7 cellular contexts compared by ENCODE assay signal in the genomic region with DNA sequence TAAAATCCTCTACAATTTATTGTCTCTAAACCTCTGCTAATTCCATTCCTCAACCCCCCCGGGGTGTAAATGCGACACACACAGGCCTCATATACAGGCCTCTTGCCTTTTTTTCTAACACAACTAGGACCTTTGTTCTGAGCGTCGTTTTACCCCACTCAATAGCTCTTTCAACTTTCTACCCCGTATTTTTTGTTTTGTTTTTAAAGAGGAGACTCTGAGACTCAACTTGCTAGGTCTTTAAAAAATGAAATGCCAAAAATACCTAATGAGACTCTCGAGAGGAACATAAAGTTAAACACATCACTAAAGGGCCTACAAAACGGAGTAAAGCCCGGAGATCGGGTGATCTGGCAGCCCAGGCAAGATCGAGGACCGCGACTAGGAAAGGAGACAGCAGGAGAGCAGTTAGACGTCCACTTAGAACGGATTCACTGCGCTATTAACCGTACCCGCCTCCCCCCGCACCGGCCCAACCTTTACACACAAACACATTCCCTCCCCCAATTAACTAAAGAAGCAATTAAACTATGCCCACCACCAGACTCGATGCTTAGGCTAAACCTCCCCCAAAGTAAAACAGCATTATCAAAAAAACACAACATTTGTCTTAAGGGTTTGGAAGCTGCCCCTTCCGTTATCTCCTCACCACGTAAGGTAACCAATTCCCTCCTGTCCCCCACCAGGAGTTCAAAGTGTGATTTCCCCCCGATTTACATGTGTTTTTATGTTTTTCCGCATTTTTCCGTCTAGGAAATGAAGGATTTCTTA. TPM values are rescaled to one million over a fixed set of nuclear protein-coding genes. Genes with fewer than 3 reads are reported as not detected.
DNase-seq lines count a peak whose midpoint lies in the region; ATAC-seq, FAIRE-seq and TF ChIP-seq lines count a peak whose summit lies in the region.

No MANE protein-coding gene starts in this region.

- WGBS in right lobe of liver (ENCODE audit: insufficient coverage, low coverage, low lambda C conversion rate, missing lambda C conversion rate) = under 1% methylated on average over 25 of the region's 25 CpGs

- H3K36me3 Mint-ChIP-seq in GM23338 (ENCODE audit: low read depth) = peaks cover 20% of the 10 kb centered on the region

- peak overlapping the region; percentile 92 for H3K4me3 ChIP-seq in GM23338
- H3K4me3 ChIP-seq in SJSA1 = peak overlapping the region; percentile 73
- peak overlapping the region; percentile 92 to 99 (median 93) for H3K4me3 ChIP-seq in breast epithelium
- H3K4me3 ChIP-seq in right lobe of liver = peak overlapping the region; percentile 71 to 91 (median 89)

- H2AFZ ChIP-seq in GM23338 = no peak overlapping the region

- intact Hi-C loops in breast epithelium (cut with DNase I; ENCODE audit: low total_unique reads) = no loop called here
- intact Hi-C loops in right lobe of liver (cut with DNase I) = loop anchor here in 1 of 2 donors (10.0 kb wide), 1 partner anchor 115 kb away; no protein-coding TSS in a partner anchor

- H3F3A ChIP-seq in GM23338 (replicated peaks; ENCODE audit: low read depth) = peaks cover 15% of the 10 kb centered on the region; the same call in 1 of the 2 replicates

- TF ChIP-seq CTCF in GM23338 (conservative IDR thresholded peaks at IDR 0.05; ENCODE audit: low read depth in 2 of 2) = no peak
- no peak for TF ChIP-seq CTCF in breast epithelium (IDR thresholded peaks at IDR 0.05)
- TF ChIP-seq CTCF in right lobe of liver (IDR thresholded peaks at IDR 0.05) = no peak

- H3K4me3 Mint-ChIP-seq in GM23338 = peak overlapping the region; percentile 99
- H3K4me3 Mint-ChIP-seq in stimulated activated naive CD8-positive, alpha-beta T cell treated with anti-CD3 and anti-CD28 coated beads, Interleukin-15, amount 100 ng/mL, for 72 hours = peak overlapping the region; percentile 96 to 98

- peak overlapping the region; percentile 99 for H3K4me2 ChIP-seq in GM23338

- H4K20me1 ChIP-seq in GM23338 (replicated peaks; ENCODE audit: insufficient read depth) = peaks cover 12% of the 10 kb centered on the region

- FAIRE-seq in H54 (lab: Jason Lieb, UNC) = no peak

- DNase-seq in GM23338 (ENCODE audit: low spot score) (no peak), SJSA1 (ENCODE audit: low read depth in 1 of 2, low spot score in 2 of 2) (peak in 1 of 2 experiments; percentile 20), breast epithelium (ENCODE audit: low spot score in 2 of 2) (no peak), right lobe of liver (no peak), cortex of kidney (lab: John Stamatoyannopoulos, UW) (no peak), H54 (ENCODE audit: insufficient read length, low spot score) (no peak)
- peak; percentile 27 to 28 for DNase-seq in stimulated activated naive CD8-positive, alpha-beta T cell treated with anti-CD3 and anti-CD28 coated beads, Interleukin-15, amount 100 ng/mL, for 72 hours

- ATAC-seq in GM23338 (no peak), right lobe of liver (peak in 1 of 4 donors; percentile 6)
- ATAC-seq in stimulated activated naive CD8-positive, alpha-beta T cell treated with anti-CD3 and anti-CD28 coated beads, Interleukin-15, amount 100 ng/mL, for 72 hours = no peak

- H3K36me3 ChIP-seq in GM23338 (ENCODE audit: insufficient read depth) (no peaks in the 10 kb centered on the region), SJSA1 (peaks cover 25% of the 10 kb centered on the region), breast epithelium (no peaks in the 10 kb centered on the region), right lobe of liver (no peaks in the 10 kb centered on the region)

- H3K79me2 ChIP-seq in GM23338 (replicated peaks; ENCODE audit: insufficient read depth) = peaks cover 81% of the 10 kb centered on the region

- peak overlapping the region; percentile 97 for H3K27ac ChIP-seq in GM23338 (ENCODE audit: low read depth)
- H3K27ac ChIP-seq in SJSA1 = peak overlapping the region; percentile 88; the same call in 1 of the 2 replicates
- peak overlapping the region; percentile 99 to 100 for H3K27ac ChIP-seq in breast epithelium
- H3K27ac ChIP-seq in right lobe of liver = peak overlapping the region; percentile 19 to 97 (median 91)

- H3K9me3 Mint-ChIP-seq in GM23338 = no peaks in the 10 kb centered on the region
- H3K9me3 Mint-ChIP-seq in stimulated activated naive CD8-positive, alpha-beta T cell treated with anti-CD3 and anti-CD28 coated beads, Interleukin-15, amount 100 ng/mL, for 72 hours = peaks cover 0 to 8% of the 10 kb centered on the region in 2 donors

- H3K27me3 ChIP-seq in GM23338 (ENCODE audit: insufficient read depth) (no peaks in the 10 kb centered on the region), SJSA1 (replicated peaks) (no peaks in the 10 kb centered on the region), breast epithelium (no peaks in the 10 kb centered on the region), right lobe of liver (no peaks in the 10 kb centered on the region)

- peaks cover 12% of the 10 kb centered on the region for H3K4me1 ChIP-seq in GM23338 (ENCODE audit: insufficient read depth)
- peaks cover 9% of the 10 kb centered on the region; the same call in 1 of the 2 replicates for H3K4me1 ChIP-seq in SJSA1 (replicated peaks)
- no peaks in the 10 kb centered on the region for H3K4me1 ChIP-seq in breast epithelium
- peaks cover 0 to 17% (median 8%) of the 10 kb centered on the region in 4 donors for H3K4me1 ChIP-seq in right lobe of liver

- H3K4me1 Mint-ChIP-seq in GM23338 = peaks cover 11% of the 10 kb centered on the region
- peaks cover 37% of the 10 kb centered on the region for H3K4me1 Mint-ChIP-seq in stimulated activated naive CD8-positive, alpha-beta T cell treated with anti-CD3 and anti-CD28 coated beads, Interleukin-15, amount 100 ng/mL, for 72 hours

- TF ChIP-seq POLR2A in breast epithelium (IDR thresholded peaks at IDR 0.05) (no peak), right lobe of liver (IDR thresholded peaks at IDR 0.05) (no peak), H54 (IDR thresholded peaks at IDR 0.05; ENCODE audit: low read depth, low read length) (no peak)

- H3K27me3 Mint-ChIP-seq in GM23338 (ENCODE audit: insufficient read depth, low read depth, poor library complexity) = peaks cover 14% of the 10 kb centered on the region
- no peaks in the 10 kb centered on the region for H3K27me3 Mint-ChIP-seq in stimulated activated naive CD8-positive, alpha-beta T cell treated with anti-CD3 and anti-CD28 coated beads, Interleukin-15, amount 100 ng/mL, for 72 hours

- H3K9me3 ChIP-seq in SJSA1 (replicated peaks) (no peaks in the 10 kb centered on the region), breast epithelium (no peaks in the 10 kb centered on the region), right lobe of liver (no peaks in the 10 kb centered on the region)

- peak overlapping the region; percentile 97; the same call in 1 of the 2 replicates for H3K27ac Mint-ChIP-seq in GM23338
- H3K27ac Mint-ChIP-seq in stimulated activated naive CD8-positive, alpha-beta T cell treated with anti-CD3 and anti-CD28 coated beads, Interleukin-15, amount 100 ng/mL, for 72 hours = peak overlapping the region; percentile 99 to 100

- no peaks in the 10 kb centered on the region for H3K9me2 ChIP-seq in GM23338 (ENCODE audit: insufficient read depth)

TF ChIP-seq in GM23338, 12 proteins besides CTCF, POLR2A, EP300 and RAD21:
- TF ChIP-seq ZNF114 (CRISPR knock-in tag; IDR thresholded peaks at IDR 0.05) (no peak), ETS1 (IDR thresholded peaks at IDR 0.05) (no peak), ZNF331 (CRISPR knock-in tag; IDR thresholded peaks at IDR 0.05; ENCODE audit: low read depth) (no peak), NANOG (IDR thresholded peaks at IDR 0.05; ENCODE audit: borderline replicate concordance) (no peak)
- TF ChIP-seq, protein P1, sequence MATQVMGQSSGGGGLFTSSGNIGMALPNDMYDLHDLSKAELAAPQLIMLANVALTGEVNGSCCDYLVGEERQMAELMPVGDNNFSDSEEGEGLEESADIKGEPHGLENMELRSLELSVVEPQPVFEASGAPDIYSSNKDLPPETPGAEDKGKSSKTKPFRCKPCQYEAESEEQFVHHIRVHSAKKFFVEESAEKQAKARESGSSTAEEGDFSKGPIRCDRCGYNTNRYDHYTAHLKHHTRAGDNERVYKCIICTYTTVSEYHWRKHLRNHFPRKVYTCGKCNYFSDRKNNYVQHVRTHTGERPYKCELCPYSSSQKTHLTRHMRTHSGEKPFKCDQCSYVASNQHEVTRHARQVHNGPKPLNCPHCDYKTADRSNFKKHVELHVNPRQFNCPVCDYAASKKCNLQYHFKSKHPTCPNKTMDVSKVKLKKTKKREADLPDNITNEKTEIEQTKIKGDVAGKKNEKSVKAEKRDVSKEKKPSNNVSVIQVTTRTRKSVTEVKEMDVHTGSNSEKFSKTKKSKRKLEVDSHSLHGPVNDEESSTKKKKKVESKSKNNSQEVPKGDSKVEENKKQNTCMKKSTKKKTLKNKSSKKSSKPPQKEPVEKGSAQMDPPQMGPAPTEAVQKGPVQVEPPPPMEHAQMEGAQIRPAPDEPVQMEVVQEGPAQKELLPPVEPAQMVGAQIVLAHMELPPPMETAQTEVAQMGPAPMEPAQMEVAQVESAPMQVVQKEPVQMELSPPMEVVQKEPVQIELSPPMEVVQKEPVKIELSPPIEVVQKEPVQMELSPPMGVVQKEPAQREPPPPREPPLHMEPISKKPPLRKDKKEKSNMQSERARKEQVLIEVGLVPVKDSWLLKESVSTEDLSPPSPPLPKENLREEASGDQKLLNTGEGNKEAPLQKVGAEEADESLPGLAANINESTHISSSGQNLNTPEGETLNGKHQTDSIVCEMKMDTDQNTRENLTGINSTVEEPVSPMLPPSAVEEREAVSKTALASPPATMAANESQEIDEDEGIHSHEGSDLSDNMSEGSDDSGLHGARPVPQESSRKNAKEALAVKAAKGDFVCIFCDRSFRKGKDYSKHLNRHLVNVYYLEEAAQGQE (IDR thresholded peaks at IDR 0.05; ENCODE audit: unreplicated experiment) = no peak

RNA-seq across cellular contexts. Expression of gene TRIP12, which starts 1.6 kb away (rescaled TPM):
- total RNA-seq in GM23338 (2014; rRNA removed; shearing (Covaris generic)) = 117 and 133 TPM in 2 replicates
- polyA plus RNA-seq in GM23338 (2016; fragmentation: Nextera tagmentation; extraction: Ambion mirVana) = 20.7 and 21.5 TPM in 2 replicates
- total RNA-seq in SJSA1 (2014; rRNA removed; shearing (Covaris generic)) = 83.1 and 139 TPM in 2 replicates
- 100 to 1,000 TPM; 233 to 251 (median 247) TPM for total RNA-seq in breast epithelium
- total RNA-seq in right lobe of liver = 10 to 100 TPM; 66.5 to 98.0 (median 85.4) TPM

RNA-seq across cellular contexts. Expression of gene FBXO36, which starts 2.1 kb away (rescaled TPM):
- total RNA-seq in GM23338 (2014; rRNA removed; shearing (Covaris generic)) = 7.6 and 9.0 TPM in 2 replicates
- 4.6 and 5.8 TPM in 2 replicates for polyA plus RNA-seq in GM23338 (2016; fragmentation: Nextera tagmentation; extraction: Ambion mirVana)
- 3.8 and 4.6 TPM in 2 replicates for total RNA-seq in SJSA1 (2014; rRNA removed; shearing (Covaris generic))
- total RNA-seq in breast epithelium (1 to 10 TPM; 2.7 to 6.9 (median 3.3) TPM), right lobe of liver (1 to 10 TPM in 1 of 6 experiments, under 1 TPM in 5; 0.49 to 1.2 (median 0.72) TPM)

Comparison
In these comparisons a context has a peak if more than half of its experiments do, and no peak if none do; other contexts are left out.
1. DNase-seq: peak in stimulated activated naive CD8-positive, alpha-beta T cell treated with anti-CD3 and anti-CD28 coated beads, Interleukin-15, amount 100 ng/mL, for 72 hours (2 of 2); none in GM23338 (single experiment), breast epithelium (0 of 2), right lobe of liver (0 of 3), cortex of kidney (single experiment) and H54 (single experiment).
2. Peak in every context shown above with its lines, with median percentiles within 50 percentile points of each other: H3K27ac ChIP-seq and H3K4me3 ChIP-seq.